ENCODE assay signal across 8 cellular contexts in genomic region chrX:37686348-37686736, GRCh38. TPM values are rescaled to one million over a fixed set of nuclear protein-coding genes. Genes with fewer than 3 reads are reported as not detected.
DNase-seq lines count a peak whose midpoint lies in the region; ATAC-seq and TF ChIP-seq lines count a peak whose summit lies in the region.

No MANE protein-coding gene starts in this region.

- no peaks in the 10 kb centered on the region for H3K9me3 Mint-ChIP-seq in CD4-positive, CD25-positive, alpha-beta regulatory T cell
- H3K9me3 Mint-ChIP-seq in central memory CD8-positive, alpha-beta T cell = no peaks in the 10 kb centered on the region
- no peaks in the 10 kb centered on the region for H3K9me3 Mint-ChIP-seq in naive B cell

- ATAC-seq in CD4-positive, CD25-positive, alpha-beta regulatory T cell (ENCODE audit: low read depth in 2 of 2) = no peak
- no peak for ATAC-seq in central memory CD8-positive, alpha-beta T cell (replicated peaks; ENCODE audit: extremely low read depth, poor library complexity, severe bottlenecking)
- no peak for ATAC-seq in naive B cell (ENCODE audit: low read depth in 2 of 2)
- ATAC-seq in GM18505 (IDR thresholded peaks at IDR 0.05; ENCODE audit: unreplicated experiment) = no peak
- ATAC-seq in HG02981 (IDR thresholded peaks at IDR 0.05; ENCODE audit: unreplicated experiment) = no peak

- no peaks in the 10 kb centered on the region for H3K4me1 Mint-ChIP-seq in CD4-positive, CD25-positive, alpha-beta regulatory T cell
- H3K4me1 Mint-ChIP-seq in central memory CD8-positive, alpha-beta T cell = no peaks in the 10 kb centered on the region
- H3K4me1 Mint-ChIP-seq in naive B cell = no peaks in the 10 kb centered on the region

- no peak overlapping the region for H3K4me3 ChIP-seq in CD4-positive, CD25-positive, alpha-beta regulatory T cell (ENCODE audit: low read depth, low read length)
- H3K4me3 ChIP-seq in NB4 (ENCODE audit: low read depth, low read length) = peak overlapping the region; percentile 82

- H3K27ac Mint-ChIP-seq in CD4-positive, CD25-positive, alpha-beta regulatory T cell = no peak overlapping the region
- no peak overlapping the region for H3K27ac Mint-ChIP-seq in central memory CD8-positive, alpha-beta T cell (ENCODE audit: low read depth)
- no peak overlapping the region for H3K27ac Mint-ChIP-seq in naive B cell

- no peaks in the 10 kb centered on the region for H3K27me3 ChIP-seq in CD4-positive, CD25-positive, alpha-beta regulatory T cell (ENCODE audit: control insufficient read depth, insufficient read depth, low read length)

- no peaks in the 10 kb centered on the region for H3K9me3 ChIP-seq in CD4-positive, CD25-positive, alpha-beta regulatory T cell (ENCODE audit: control insufficient read depth in 2 of 2, low read length in 2 of 2)

- DNase-seq in CD4-positive, CD25-positive, alpha-beta regulatory T cell = no peak
- DNase-seq in NB4 (ENCODE audit: low read depth) = peak; percentile 66
- no peak for DNase-seq in central memory CD8-positive, alpha-beta T cell (ENCODE audit: low spot score in 2 of 2)
- DNase-seq in naive B cell = no peak
- no peak for DNase-seq in stimulated activated naive CD4-positive, alpha-beta T cell treated with Interleukin-2 at 50 U/mL for 16 hours (lab: John Stamatoyannopoulos, UW)
- DNase-seq in NOMO-1 treated with dmso at 0.1 percent for 144 hours (lab: John Stamatoyannopoulos, UW; ENCODE audit: unreplicated experiment) = no peak

- H3K36me3 ChIP-seq in CD4-positive, CD25-positive, alpha-beta regulatory T cell (ENCODE audit: control insufficient read depth, insufficient read depth, low read length) = no peaks in the 10 kb centered on the region

- peaks cover 3% of the 10 kb centered on the region for H3K4me1 ChIP-seq in CD4-positive, CD25-positive, alpha-beta regulatory T cell (ENCODE audit: control insufficient read depth, insufficient read depth, low read length, poor library complexity, severe bottlenecking)

- no peak for TF ChIP-seq CTCF in NB4 (IDR thresholded peaks at IDR 0.05; ENCODE audit: low read depth, low read length)

- H3K4me3 Mint-ChIP-seq in CD4-positive, CD25-positive, alpha-beta regulatory T cell = peak overlapping the region in 3 of 4 donors; percentile 27 to 76 (median 70)
- H3K4me3 Mint-ChIP-seq in central memory CD8-positive, alpha-beta T cell = peak overlapping the region; percentile 64
- peak overlapping the region; percentile 73 to 88 (median 80) for H3K4me3 Mint-ChIP-seq in naive B cell

- no peak overlapping the region for H3K27ac ChIP-seq in CD4-positive, CD25-positive, alpha-beta regulatory T cell (ENCODE audit: insufficient read depth, low read length, poor library complexity, severe bottlenecking)

- peaks cover 8% of the 10 kb centered on the region for H3K27me3 Mint-ChIP-seq in CD4-positive, CD25-positive, alpha-beta regulatory T cell
- H3K27me3 Mint-ChIP-seq in central memory CD8-positive, alpha-beta T cell = no peaks in the 10 kb centered on the region
- H3K27me3 Mint-ChIP-seq in naive B cell = peaks cover 0 to 6% (median 0%) of the 10 kb centered on the region in 3 donors

- no peaks in the 10 kb centered on the region for H3K36me3 Mint-ChIP-seq in CD4-positive, CD25-positive, alpha-beta regulatory T cell
- H3K36me3 Mint-ChIP-seq in central memory CD8-positive, alpha-beta T cell (ENCODE audit: insufficient read depth) = no peaks in the 10 kb centered on the region
- H3K36me3 Mint-ChIP-seq in naive B cell = no peaks in the 10 kb centered on the region

- TF ChIP-seq POLR2A in NB4 (IDR thresholded peaks at IDR 0.05; ENCODE audit: extremely low read depth, insufficient read length) (no peak), GM18505 (IDR thresholded peaks at IDR 0.05; ENCODE audit: borderline replicate concordance, extremely low read depth, insufficient read depth, insufficient read length) (no peak)

RNA-seq across cellular contexts. Expression of gene XK, which starts 0.8 kb away (rescaled TPM):
- total RNA-seq in CD4-positive, CD25-positive, alpha-beta regulatory T cell = 0.99 TPM
- not detected for polyA plus RNA-seq in CD4-positive, CD25-positive, alpha-beta regulatory T cell
- polyA plus RNA-seq in naive B cell (ENCODE audit: low read depth in 6 of 6) = under 1 TPM in 4 of 6 donors, not detected in 2; 0.07 to 0.41 (median 0.22) TPM
